ENCODE assay signal across 11 cellular contexts in the genomic region with DNA sequence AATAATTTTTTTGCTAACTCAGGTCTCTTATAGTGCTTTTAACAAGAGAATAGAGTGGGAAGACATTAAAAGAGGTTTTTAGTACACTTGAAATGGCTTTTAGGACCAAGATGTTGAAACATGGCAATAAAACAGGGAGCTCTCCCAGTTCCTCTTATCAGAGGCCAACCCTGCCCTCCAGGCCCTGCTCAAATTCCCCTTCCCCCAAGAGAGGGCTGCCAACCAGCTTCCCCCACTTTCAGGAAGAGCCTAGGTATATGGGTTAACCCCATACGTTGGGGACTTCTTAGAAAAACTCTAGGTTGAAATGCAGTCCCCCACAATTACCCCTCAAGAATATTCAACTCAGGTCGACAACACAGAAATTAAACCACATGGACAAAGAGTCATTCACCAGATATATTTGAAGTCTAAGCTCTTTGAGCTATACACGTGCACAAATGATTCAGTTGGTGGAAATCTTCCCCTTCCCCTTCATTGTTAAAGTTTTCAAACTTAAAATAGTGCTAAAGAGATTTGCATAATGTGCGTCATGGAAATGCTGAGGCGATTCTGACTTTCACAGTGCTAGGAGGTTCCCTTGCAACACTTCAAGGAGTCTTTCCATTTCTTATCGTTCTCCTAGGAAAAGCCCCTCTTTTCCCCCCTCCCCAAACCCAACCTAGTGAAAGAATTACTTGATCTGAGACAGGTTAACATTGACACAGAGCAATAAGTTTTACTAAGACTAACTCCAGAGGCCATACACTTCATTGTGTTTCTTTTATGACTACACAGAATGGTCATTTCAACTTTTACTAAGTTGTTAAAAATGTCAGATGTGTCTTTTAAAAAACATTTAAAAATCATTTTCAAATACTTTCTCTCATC. TPM values are rescaled to one million over a fixed set of nuclear protein-coding genes. Genes with fewer than 3 reads are reported as not detected.
DNase-seq lines count a peak whose midpoint lies in the region; ATAC-seq, FAIRE-seq and TF ChIP-seq lines count a peak whose summit lies in the region.
"Had no signal": no experiment of that assay in that cellular context is flagged by ENCODE, and none has a peak within 500 bp of the region (broad histone marks: within the 10 kb centered on the region; RNA-seq: fewer than 3 reads in every experiment).

No MANE protein-coding gene starts in this region.

- H3K4me3 Mint-ChIP-seq in activated CD4-positive, alpha-beta memory T cell treated with anti-CD3 and anti-CD28 coated beads for 36 hours = no peak overlapping the region
- no peak overlapping the region for H3K4me3 Mint-ChIP-seq in activated CD4-positive, alpha-beta memory T cell treated with anti-CD3 and anti-CD28 coated beads, Interleukin-2, amount 10 ng/mL, durations not matched to agents 7 days and 5 days
- H3K4me3 Mint-ChIP-seq in GM23338 (no peak overlapping the region), progenitor cell of endocrine pancreas (ENCODE audit: low read depth) (no peak overlapping the region)
- no peak overlapping the region for H3K4me3 Mint-ChIP-seq in CD8-positive, alpha-beta memory T cell

- 0 out of 2 replicates have a peak overlapping the region, but pooled peaks have one; percentile 24 for H2AFZ ChIP-seq in GM23338
- peak overlapping the region; percentile 75 for H2AFZ ChIP-seq in Karpas-422 (ENCODE audit: low read length)

- H3K4me3 ChIP-seq in GM23338 (no peak overlapping the region), Karpas-422 (ENCODE audit: low read length) (no peak overlapping the region; the same call in 1 of the 2 replicates)
- H3K4me3 ChIP-seq in CD8-positive, alpha-beta memory T cell (ENCODE audit: low read length) = no peak overlapping the region
- H3K4me3 ChIP-seq: lower lobe of right lung, SK-N-MC had no signal

- TF ChIP-seq CTCF in GM23338 (conservative IDR thresholded peaks at IDR 0.05; ENCODE audit: low read depth in 2 of 2) = no peak
- no peak for TF ChIP-seq CTCF in progenitor cell of endocrine pancreas (IDR thresholded peaks at IDR 0.05; ENCODE audit: unreplicated experiment)

- no peaks in the 10 kb centered on the region for H3F3A ChIP-seq in GM23338 (replicated peaks; ENCODE audit: low read depth)

- H3K4me1 ChIP-seq in GM23338 (ENCODE audit: insufficient read depth) = no peaks in the 10 kb centered on the region; the same call in 1 of the 2 replicates
- H3K4me1 ChIP-seq in Karpas-422 (ENCODE audit: low read length) = peaks cover 35% of the 10 kb centered on the region
- no peaks in the 10 kb centered on the region for H3K4me1 ChIP-seq in CD8-positive, alpha-beta memory T cell (ENCODE audit: insufficient read depth, low read length)

- H3K27me3 ChIP-seq in GM23338 (ENCODE audit: insufficient read depth) (no peaks in the 10 kb centered on the region), Karpas-422 (ENCODE audit: low read length) (no peaks in the 10 kb centered on the region)
- no peaks in the 10 kb centered on the region for H3K27me3 ChIP-seq in CD8-positive, alpha-beta memory T cell (ENCODE audit: insufficient read depth, low read length, poor library complexity, severe bottlenecking)

- POLR2A ChIA-PET in activated CD4-positive, alpha-beta memory T cell treated with anti-CD3 and anti-CD28 coated beads for 36 hours (lab: Charles Lee) = no interaction called here
- POLR2A ChIA-PET in activated CD4-positive, alpha-beta memory T cell treated with anti-CD3 and anti-CD28 coated beads, Interleukin-2, amount 10 ng/mL, durations not matched to agents 7 days and 5 days (lab: Charles Lee) = no interaction called here
- POLR2A ChIA-PET in CD8-positive, alpha-beta memory T cell (lab: Charles Lee) = no interaction called here

- FAIRE-seq in urothelium cell line (lab: Jason Lieb, UNC) = no peak
- FAIRE-seq: colon had no signal

- H3K4me1 Mint-ChIP-seq in activated CD4-positive, alpha-beta memory T cell treated with anti-CD3 and anti-CD28 coated beads for 36 hours (ENCODE audit: low read depth) = peaks cover 24% of the 10 kb centered on the region
- H3K4me1 Mint-ChIP-seq in activated CD4-positive, alpha-beta memory T cell treated with anti-CD3 and anti-CD28 coated beads, Interleukin-2, amount 10 ng/mL, durations not matched to agents 7 days and 5 days = peaks cover 5% of the 10 kb centered on the region
- H3K4me1 Mint-ChIP-seq in GM23338 = peaks cover 11% of the 10 kb centered on the region
- H3K4me1 Mint-ChIP-seq in progenitor cell of endocrine pancreas (ENCODE audit: low read depth) = peaks cover 14% of the 10 kb centered on the region
- no peaks in the 10 kb centered on the region for H3K4me1 Mint-ChIP-seq in CD8-positive, alpha-beta memory T cell

- no peaks in the 10 kb centered on the region for H3K79me2 ChIP-seq in GM23338 (replicated peaks; ENCODE audit: insufficient read depth)
- no peaks in the 10 kb centered on the region for H3K79me2 ChIP-seq in Karpas-422 (ENCODE audit: low read length)

- H3K9me3 Mint-ChIP-seq in activated CD4-positive, alpha-beta memory T cell treated with anti-CD3 and anti-CD28 coated beads for 36 hours = no peaks in the 10 kb centered on the region
- H3K9me3 Mint-ChIP-seq in activated CD4-positive, alpha-beta memory T cell treated with anti-CD3 and anti-CD28 coated beads, Interleukin-2, amount 10 ng/mL, durations not matched to agents 7 days and 5 days = no peaks in the 10 kb centered on the region
- no peaks in the 10 kb centered on the region for H3K9me3 Mint-ChIP-seq in GM23338
- H3K9me3 Mint-ChIP-seq in progenitor cell of endocrine pancreas (ENCODE audit: low read depth) = no peaks in the 10 kb centered on the region
- peaks cover 0 to under 1% (median 0%) of the 10 kb centered on the region in 5 donors for H3K9me3 Mint-ChIP-seq in CD8-positive, alpha-beta memory T cell

- intact Hi-C loops in activated CD4-positive, alpha-beta memory T cell treated with anti-CD3 and anti-CD28 coated beads for 36 hours (cut with micrococcal nuclease) = loop anchor here (1.0 to 5.0 kb wide), 6 partner anchors 103 to 562 kb away; no protein-coding TSS in a partner anchor

- H3K27ac ChIP-seq in GM23338 (ENCODE audit: low read depth) = no peak overlapping the region
- H3K27ac ChIP-seq in Karpas-422 (ENCODE audit: low read length) = peak overlapping the region; percentile 35
- H3K27ac ChIP-seq in CD8-positive, alpha-beta memory T cell (ENCODE audit: low read depth, low read length) = no peak overlapping the region
- H3K27ac ChIP-seq: lower lobe of right lung, SK-N-MC had no signal

- H3K9me2 ChIP-seq in GM23338 (ENCODE audit: insufficient read depth) = no peaks in the 10 kb centered on the region
- no peaks in the 10 kb centered on the region for H3K9me2 ChIP-seq in Karpas-422 (replicated peaks; ENCODE audit: insufficient read depth, low read length)

- peak; percentile 49 for DNase-seq in activated CD4-positive, alpha-beta memory T cell treated with anti-CD3 and anti-CD28 coated beads for 36 hours
- no peak for DNase-seq in activated CD4-positive, alpha-beta memory T cell treated with anti-CD3 and anti-CD28 coated beads, Interleukin-2, amount 10 ng/mL, durations not matched to agents 7 days and 5 days
- DNase-seq in GM23338 (ENCODE audit: low spot score) (no peak), Karpas-422 (peak; percentile 86), progenitor cell of endocrine pancreas (ENCODE audit: low spot score, unreplicated experiment) (no peak), urothelium cell line (ENCODE audit: low spot score) (no peak)
- DNase-seq in stimulated activated CD4-positive, alpha-beta T cell treated with anti-CD3 and anti-CD28 coated beads, TNF-alpha, amount 100 ng/mL, for 48 hours (ENCODE audit: low read depth in 3 of 3) = peak; percentile 6 to 30 (median 8)
- no peak for DNase-seq in CD8-positive, alpha-beta memory T cell
- DNase-seq: lower lobe of right lung had no signal

- no peaks in the 10 kb centered on the region for H3K36me3 ChIP-seq in GM23338 (ENCODE audit: insufficient read depth)
- H3K36me3 ChIP-seq in Karpas-422 (ENCODE audit: insufficient read depth, low read length) = no peaks in the 10 kb centered on the region
- H3K36me3 ChIP-seq in CD8-positive, alpha-beta memory T cell (ENCODE audit: insufficient read depth, low read length) = no peaks in the 10 kb centered on the region
- H3K36me3 ChIP-seq: lower lobe of right lung had no signal

- ATAC-seq in GM23338 = no peak

- H3K9ac ChIP-seq in Karpas-422 (ENCODE audit: low read length) = no peak overlapping the region

- no peaks in the 10 kb centered on the region for H3K27me3 Mint-ChIP-seq in activated CD4-positive, alpha-beta memory T cell treated with anti-CD3 and anti-CD28 coated beads for 36 hours
- H3K27me3 Mint-ChIP-seq in activated CD4-positive, alpha-beta memory T cell treated with anti-CD3 and anti-CD28 coated beads, Interleukin-2, amount 10 ng/mL, durations not matched to agents 7 days and 5 days = peaks cover 12% of the 10 kb centered on the region
- H3K27me3 Mint-ChIP-seq in GM23338 (ENCODE audit: insufficient read depth, low read depth, poor library complexity) (no peaks in the 10 kb centered on the region), progenitor cell of endocrine pancreas (no peaks in the 10 kb centered on the region)
- no peaks in the 10 kb centered on the region for H3K27me3 Mint-ChIP-seq in CD8-positive, alpha-beta memory T cell

- CTCF ChIA-PET in activated CD4-positive, alpha-beta memory T cell treated with anti-CD3 and anti-CD28 coated beads for 36 hours (lab: Charles Lee) = interaction anchor here (0.6 to 6.1 kb wide), 25 partner anchors 11 to 1751 kb away, joined by 3 to 84 read pairs (median 4); a partner anchor contains a TSS
- CTCF ChIA-PET in activated CD4-positive, alpha-beta memory T cell treated with anti-CD3 and anti-CD28 coated beads, Interleukin-2, amount 10 ng/mL, durations not matched to agents 7 days and 5 days (lab: Charles Lee) = interaction anchor here (0.6 to 1.6 kb wide), 8 partner anchors 40 to 290 kb away, joined by 3 to 15 read pairs (median 5); a partner anchor contains a TSS
- CTCF ChIA-PET in CD8-positive, alpha-beta memory T cell (lab: Charles Lee) = interaction anchor here (1.1 to 4.4 kb wide), 4 partner anchors 10 to 197 kb away, joined by 3 to 16 read pairs (median 3); no protein-coding TSS in a partner anchor

- no peaks in the 10 kb centered on the region for H3K36me3 Mint-ChIP-seq in activated CD4-positive, alpha-beta memory T cell treated with anti-CD3 and anti-CD28 coated beads for 36 hours
- H3K36me3 Mint-ChIP-seq in activated CD4-positive, alpha-beta memory T cell treated with anti-CD3 and anti-CD28 coated beads, Interleukin-2, amount 10 ng/mL, durations not matched to agents 7 days and 5 days (ENCODE audit: low read depth) = no peaks in the 10 kb centered on the region
- no peaks in the 10 kb centered on the region for H3K36me3 Mint-ChIP-seq in GM23338 (ENCODE audit: low read depth)
- peaks cover 3% of the 10 kb centered on the region for H3K36me3 Mint-ChIP-seq in progenitor cell of endocrine pancreas (ENCODE audit: insufficient read depth)
- no peaks in the 10 kb centered on the region for H3K36me3 Mint-ChIP-seq in CD8-positive, alpha-beta memory T cell

- 0 out of 2 replicates have a peak overlapping the region, but pooled peaks have one; percentile 21 for H3K4me2 ChIP-seq in GM23338
- H3K4me2 ChIP-seq in Karpas-422 (ENCODE audit: low read depth, low read length, poor library complexity, severe bottlenecking) = peak overlapping the region; percentile 47

- no peaks in the 10 kb centered on the region for H3K9me3 ChIP-seq in Karpas-422 (ENCODE audit: low read length)
- no peaks in the 10 kb centered on the region for H3K9me3 ChIP-seq in CD8-positive, alpha-beta memory T cell (ENCODE audit: low read length)
- H3K9me3 ChIP-seq: lower lobe of right lung had no signal

- H3K27ac Mint-ChIP-seq in activated CD4-positive, alpha-beta memory T cell treated with anti-CD3 and anti-CD28 coated beads for 36 hours = peak overlapping the region; percentile 73
- no peak overlapping the region for H3K27ac Mint-ChIP-seq in activated CD4-positive, alpha-beta memory T cell treated with anti-CD3 and anti-CD28 coated beads, Interleukin-2, amount 10 ng/mL, durations not matched to agents 7 days and 5 days
- H3K27ac Mint-ChIP-seq in GM23338 (no peak overlapping the region), progenitor cell of endocrine pancreas (no peak overlapping the region)
- H3K27ac Mint-ChIP-seq in CD8-positive, alpha-beta memory T cell = peak overlapping the region in 1 of 8 donors; percentile 56

- H4K20me1 ChIP-seq in GM23338 (replicated peaks; ENCODE audit: insufficient read depth) = no peaks in the 10 kb centered on the region; the same call in 1 of the 2 replicates
- no peaks in the 10 kb centered on the region for H4K20me1 ChIP-seq in Karpas-422 (ENCODE audit: insufficient read depth, low read depth, low read length)

RNA-seq across cellular contexts. Expression of a gene that starts 49.8 kb away (rescaled TPM):
- under 1 TPM; 0.10 to 0.12 TPM for total RNA-seq in activated CD4-positive, alpha-beta memory T cell treated with anti-CD3 and anti-CD28 coated beads for 36 hours
- not detected for total RNA-seq in activated CD4-positive, alpha-beta memory T cell treated with anti-CD3 and anti-CD28 coated beads, Interleukin-2, amount 10 ng/mL, durations not matched to agents 7 days and 5 days
- total RNA-seq in GM23338 (2014; rRNA removed; shearing (Covaris generic)) = 10.6 and 13.0 TPM in 2 replicates
- 7.3 and 8.5 TPM in 2 replicates for polyA plus RNA-seq in GM23338 (2016; fragmentation: Nextera tagmentation; extraction: Ambion mirVana)
- 0.22 TPM in 1 of 2 replicates, not detected in the other for total RNA-seq in Karpas-422 (2014; rRNA removed; shearing (Covaris generic); ENCODE audit: low replicate concordance)
- total RNA-seq in progenitor cell of endocrine pancreas = 13.4 and 13.6 TPM in 2 replicates
- total RNA-seq in CD8-positive, alpha-beta memory T cell = under 1 TPM; 0.42 to 0.48 TPM
- 9.4 TPM for polyA plus RNA-seq in CD8-positive, alpha-beta memory T cell

Comparison
In these comparisons a context has a peak if more than half of its experiments do, and no peak if none do; other contexts are left out.
1. DNase-seq: peak in activated CD4-positive, alpha-beta memory T cell treated with anti-CD3 and anti-CD28 coated beads for 36 hours (single experiment), Karpas-422 (single experiment) and stimulated activated CD4-positive, alpha-beta T cell treated with anti-CD3 and anti-CD28 coated beads, TNF-alpha, amount 100 ng/mL, for 48 hours (3 of 3); none in activated CD4-positive, alpha-beta memory T cell treated with anti-CD3 and anti-CD28 coated beads, Interleukin-2, amount 10 ng/mL, durations not matched to agents 7 days and 5 days (single experiment), GM23338 (single experiment), progenitor cell of endocrine pancreas (single experiment), urothelium cell line (single experiment) and CD8-positive, alpha-beta memory T cell (0 of 5).